In genomic region chr2:60453896-60454295, GRCh38 we compare ENCODE assay signal across 2 cellular contexts.
TF ChIP-seq lines count a peak whose summit lies in the region.

No MANE protein-coding gene starts in this region.

TF ChIP-seq in GM23338, 12 proteins besides CTCF, POLR2A, EP300 and RAD21 (continued from another document):
- TF ChIP-seq JUNB (IDR thresholded peaks at IDR 0.05; ENCODE audit: unreplicated experiment) (no peak), POLR2AphosphoS5 (IDR thresholded peaks at IDR 0.05; ENCODE audit: low read depth) (0 out of 2 replicates have a peak, but pooled peaks have one; percentile 6), ZNF331 (CRISPR knock-in tag; IDR thresholded peaks at IDR 0.05; ENCODE audit: low read depth) (no peak), REST (IDR thresholded peaks at IDR 0.05; ENCODE audit: unreplicated experiment) (no peak)

TF ChIP-seq in liver, 16 proteins besides CTCF, POLR2A, EP300 and RAD21 (continued from another document):
- no peak for TF ChIP-seq REST (IDR thresholded peaks at IDR 0.05)
- TF ChIP-seq TAF1 (conservative IDR thresholded peaks at IDR 0.05) = no peak
- TF ChIP-seq RXRA (IDR thresholded peaks at IDR 0.05) = peak; percentile 44 to 65
